8 cellular contexts compared by ENCODE assay signal in genomic region chr3:143119974-143120715, GRCh38. TPM values are rescaled to one million over a fixed set of nuclear protein-coding genes. Genes with fewer than 3 reads are reported as not detected.
A peak's percentile ranks its signal among the peaks of the same experiment; 100 is the strongest.
DNase-seq lines count a peak whose midpoint lies in the region; ATAC-seq and TF ChIP-seq lines count a peak whose summit lies in the region.

No MANE protein-coding gene starts in this region.

- H3K9me3 ChIP-seq in OCI-LY1 (ENCODE audit: low read length) (no peaks in the 10 kb centered on the region), left ventricle myocardium inferior (replicated peaks) (no peaks in the 10 kb centered on the region)

- H3K36me3 ChIP-seq in OCI-LY1 (ENCODE audit: insufficient read depth, low read length) = no peaks in the 10 kb centered on the region
- H3K36me3 ChIP-seq in left ventricle myocardium inferior = peaks cover 3% of the 10 kb centered on the region

- H4K20me1 ChIP-seq in OCI-LY1 (ENCODE audit: insufficient read depth, low read length) = no peaks in the 10 kb centered on the region

- H3K4me3 ChIP-seq in OCI-LY1 (ENCODE audit: low read depth, low read length, poor library complexity, severe bottlenecking) (peak overlapping the region; percentile 82), left ventricle myocardium inferior (peak overlapping the region; percentile 79)

- H3K79me2 ChIP-seq in OCI-LY1 (ENCODE audit: insufficient read depth, low read length) = no peaks in the 10 kb centered on the region

- peak overlapping the region; percentile 36; the same call in 1 of the 2 replicates for H3K9ac ChIP-seq in OCI-LY1 (ENCODE audit: low read length)

- H3K27ac ChIP-seq in OCI-LY1 (ENCODE audit: low read depth, low read length, poor library complexity, severe bottlenecking) (no peak overlapping the region), left ventricle myocardium inferior (replicated peaks) (peak overlapping the region; percentile 71)

- H3K27me3 ChIP-seq in OCI-LY1 (ENCODE audit: insufficient read depth, low read length) = peaks cover 6% of the 10 kb centered on the region; the same call in 1 of the 2 replicates
- H3K27me3 ChIP-seq in left ventricle myocardium inferior (ENCODE audit: low read depth) = peaks cover 47% of the 10 kb centered on the region

- no peak overlapping the region for H2AFZ ChIP-seq in OCI-LY1 (ENCODE audit: low read length)

- DNase-seq in activated naive CD4-positive, alpha-beta T cell treated with anti-CD3 and anti-CD28 coated beads, Interleukin-2, amount 50 U/mL, for 16 hours = peak; percentile 37
- DNase-seq in left ventricle myocardium inferior = peak; percentile 28
- DNase-seq in retina = peak; percentile 84
- DNase-seq in AML-193 (lab: John Stamatoyannopoulos, UW) = no peak
- no peak for DNase-seq in pons (ENCODE audit: low spot score)

- TF ChIP-seq CTCF in OCI-LY1 (IDR thresholded peaks at IDR 0.05; ENCODE audit: low read length) (no peak), left ventricle myocardium inferior (IDR thresholded peaks at IDR 0.05; ENCODE audit: borderline replicate concordance) (no peak)

- H3K9me2 ChIP-seq in OCI-LY1 (ENCODE audit: low read depth, low read length) = no peaks in the 10 kb centered on the region

- H3K4me1 ChIP-seq in OCI-LY1 (ENCODE audit: insufficient read depth, low read length, severe bottlenecking) = peaks cover 37% of the 10 kb centered on the region
- peaks cover 44% of the 10 kb centered on the region for H3K4me1 ChIP-seq in left ventricle myocardium inferior

- ATAC-seq in GM18502 (IDR thresholded peaks at IDR 0.05; ENCODE audit: poor library complexity, unreplicated experiment) (peak; percentile 17), HG02642 (IDR thresholded peaks at IDR 0.05; ENCODE audit: poor library complexity, unreplicated experiment) (peak; percentile 14)

- no peaks in the 10 kb centered on the region for H3F3A ChIP-seq in OCI-LY1 (ENCODE audit: insufficient read depth, low read length)

- intact Hi-C loops in left ventricle myocardium inferior (cut with micrococcal nuclease) = no loop called here

- peak overlapping the region; percentile 95 for H3K4me2 ChIP-seq in OCI-LY1 (ENCODE audit: low read length)

RNA-seq across cellular contexts. Expression of gene CHST2, which starts 0.6 kb away (rescaled TPM):
- total RNA-seq in left ventricle myocardium inferior = 1.8 TPM

Comparison
In these comparisons a context has a peak if more than half of its experiments do, and no peak if none do; other contexts are left out.
1. DNase-seq: peak in activated naive CD4-positive, alpha-beta T cell treated with anti-CD3 and anti-CD28 coated beads, Interleukin-2, amount 50 U/mL, for 16 hours (single experiment), left ventricle myocardium inferior (single experiment) and retina (single experiment); none in AML-193 (0 of 2) and pons (single experiment).